38 cellular contexts compared by ENCODE assay signal in genomic region chr20:22993823-22994222, GRCh38. TPM values are rescaled to one million over a fixed set of nuclear protein-coding genes. Genes with fewer than 3 reads are reported as not detected.
"Had no signal": no experiment of that assay in that cellular context is flagged by ENCODE, and none has a peak within 500 bp of the region (broad histone marks: within the 10 kb centered on the region; RNA-seq: fewer than 3 reads in every experiment).

No MANE protein-coding gene starts in this region.

- DNase-seq: Karpas-422, Kasumi-1, KG1, MG63, MM.1S, MV-4-11, NCI-H1048, NCI-H1092, NCI-H1092 treated with DMSO at 0.1 percent for 48 hours, NCI-H1105, NCI-H1105 treated with DMSO at 0.1 percent for 48 hours, NCI-H1417, NCI-H1417 treated with DMSO at 0.1 percent for 48 hours, NCI-H1436, NCI-H1436 treated with DMSO at 0.1 percent for 48 hours, NCI-H146, NCI-H1694, NCI-H1694 treated with DMSO at 0.1 percent for 48 hours, NCI-H187, NCI-H187 treated with DMSO at 0.1 percent for 48 hours, NCI-H1930, NCI-H2029, NCI-H2029 treated with DMSO at 0.1 percent for 48 hours, NCI-H2081, NCI-H2081 treated with DMSO at 0.1 percent for 48 hours, NCI-H2107, NCI-H2171, NCI-H2171 treated with DMSO at 0.1 percent for 48 hours, NCI-H2227 treated with DMSO at 0.1 percent for 48 hours, NCI-H345, NCI-H446, NCI-H446 treated with DMSO at 0.1 percent for 48 hours, NCI-H510A had no signal

- H3K27me3 ChIP-seq: MG63 had no signal

- H3K4me3 ChIP-seq: MG63 had no signal

- H3K9me3 ChIP-seq: MG63 had no signal

- H3K27ac ChIP-seq: KMS-11 had no signal

- H3K36me3 ChIP-seq: MG63 had no signal

RNA-seq across cellular contexts. Expression of gene SSTR4, which starts 41.3 kb away (rescaled TPM):
- total RNA-seq: LHCN-M2, M059J, MCF 10A, NCI-H460 had no signal
